ENCODE assay signal across 21 cellular contexts in the genomic region with DNA sequence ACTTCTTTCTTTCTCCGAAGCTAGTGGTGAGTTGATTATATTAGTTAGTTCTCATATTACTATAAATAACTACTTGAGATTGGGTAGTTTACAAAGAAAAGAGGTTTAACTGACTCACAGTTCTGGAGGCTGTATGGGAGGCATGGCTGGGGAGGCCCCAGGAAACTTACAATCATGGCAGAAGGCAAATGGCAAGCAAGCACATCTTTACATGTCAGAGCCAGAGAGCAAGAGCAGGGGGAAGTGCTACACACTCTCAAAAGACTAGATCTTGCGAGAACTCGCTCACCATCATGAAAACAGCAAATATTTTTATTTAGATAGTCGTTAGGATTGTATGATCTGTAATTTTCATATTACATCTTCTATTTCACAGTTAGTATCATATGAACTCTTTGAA.
"Had no signal": no experiment of that assay in that cellular context is flagged by ENCODE, and none has a peak within 500 bp of the region (broad histone marks: within the 10 kb centered on the region; RNA-seq: fewer than 3 reads in every experiment).

No MANE protein-coding gene starts in this region.

- ATAC-seq: activated CD4-positive, alpha-beta T cell treated with anti-CD3 and anti-CD28 coated beads for 36 hours; activated naive CD4-positive, alpha-beta T cell treated with anti-CD3 and anti-CD28 coated beads, Interleukin-2, amount 50 U/mL, for 72 hours; activated T-cell treated with anti-CD3 and anti-CD28 coated beads, Interleukin-2, amount 50 U/mL, for 72 hours; esophagus mucosa; left cardiac atrium; left ventricle myocardium superior; mucosa of descending colon; natural killer cell treated with Interleukin-12 subunit alpha and Interleukin-12 subunit beta and Interleukin-15 and Interleukin-18, amount 100 ng/mL, for 72 hours had no signal

- H3K4me1 ChIP-seq: right atrium auricular region, tibial nerve had no signal

- H3K27ac ChIP-seq: right atrium auricular region, tibial nerve had no signal

- H3K36me3 ChIP-seq: right atrium auricular region, tibial nerve had no signal

- H3K4me3 ChIP-seq: mucosa of descending colon, right atrium auricular region, tibial nerve had no signal

- H3K27me3 ChIP-seq: right atrium auricular region, tibial nerve had no signal

- DNase-seq: activated B cell treated with CpG ODN at 0.5 μM for 24 hours; activated CD4-positive, alpha-beta T cell treated with anti-CD3 and anti-CD28 coated beads for 36 hours; activated CD4-positive, alpha-beta T cell treated with anti-CD3 and anti-CD28 coated beads, Interleukin-2, amount 50 U/mL, for 4 hours; activated naive CD4-positive, alpha-beta T cell; activated T-cell treated with anti-CD3 and anti-CD28 coated beads for 4 hours; activated T-cell treated with anti-CD3 and anti-CD28 coated beads, Interleukin-2, amount 50 U/mL, for 72 hours; endodermal cell; foreskin fibroblast; head of caudate nucleus; hippocampal formation; left cardiac atrium; left ventricle myocardium superior; mucosa of descending colon; stimulated activated CD4-positive, alpha-beta T cell treated with anti-CD3 and anti-CD28 coated beads, Interleukin-15, amount 100 ng/mL, for 24 hours; stimulated activated CD4-positive, alpha-beta T cell treated with anti-CD3 and anti-CD28 coated beads, Interleukin-2, amount 100 ng/mL, for 24 hours; stimulated activated naive CD4-positive, alpha-beta T cell had no signal

- H3K9me3 ChIP-seq: mucosa of descending colon, right atrium auricular region, tibial nerve had no signal
